Comparison of ENCODE assay signal across 18 cellular contexts in genomic region chr10:2280713-2281112, GRCh38.
DNase-seq lines count a peak whose midpoint lies in the region; ATAC-seq and TF ChIP-seq lines count a peak whose summit lies in the region.
"Had no signal": no experiment of that assay in that cellular context is flagged by ENCODE, and none has a peak within 500 bp of the region (broad histone marks: within the 10 kb centered on the region; RNA-seq: fewer than 3 reads in every experiment).

No MANE protein-coding gene starts in this region.

- WGBS in neuronal stem cell (ENCODE audit: extremely low coverage in 2 of 2, insufficient read length in 2 of 2, insufficient replicate concordance in 1 of 2), 2 donors: no CpG with 5 or more reads among the region's 2 CpGs

- CTCF ChIA-PET in A673 (lab: Charles Lee): no interaction called here
- CTCF ChIA-PET in WTC11 (lab: Charles Lee): interaction anchor here (1.5 kb wide), 1 partner anchor 10 kb away, joined by 4 read pairs; no protein-coding TSS in a partner anchor

- H3K27ac Mint-ChIP-seq in GM23338 (no peak overlapping the region), WTC11 (no peak overlapping the region)
- H3K27ac Mint-ChIP-seq: CD4-positive, alpha-beta memory T cell had no signal

- H3K79me2 ChIP-seq in GM23338 (replicated peaks; ENCODE audit: insufficient read depth): no peaks in the 10 kb centered on the region

- no peaks in the 10 kb centered on the region for H4K20me1 ChIP-seq in GM23338 (replicated peaks; ENCODE audit: insufficient read depth)

- peaks cover 21% of the 10 kb centered on the region for H3K4me1 Mint-ChIP-seq in GM23338
- H3K4me1 Mint-ChIP-seq in WTC11: peaks cover 42% of the 10 kb centered on the region
- H3K4me1 Mint-ChIP-seq: CD4-positive, alpha-beta memory T cell had no signal

- no peak overlapping the region for H2BK120ac ChIP-seq in neuronal stem cell (ENCODE audit: low read depth, low read length)

- no peak overlapping the region for H3K14ac ChIP-seq in neuronal stem cell (ENCODE audit: low read length)

- no peak overlapping the region for H2AK5ac ChIP-seq in neuronal stem cell (ENCODE audit: low read depth, low read length)

- no TSS peak for BruUV-seq in A673 (replicated peaks; lab: Mats Ljungman, UMichigan)

- H3K4me1 ChIP-seq in A673 (ENCODE audit: insufficient read depth, low read length, poor library complexity, severe bottlenecking): peaks cover 16% of the 10 kb centered on the region
- H3K4me1 ChIP-seq in GM23338 (ENCODE audit: insufficient read depth): peaks cover 13% of the 10 kb centered on the region
- H3K4me1 ChIP-seq in neuronal stem cell (ENCODE audit: control insufficient read depth in 2 of 2, insufficient read depth in 1 of 2, low read depth in 1 of 2, low read length in 2 of 2): peaks cover 0 to 20% of the 10 kb centered on the region in 2 donors
- H3K4me1 ChIP-seq: A549 had no signal

- H3K27me3 ChIP-seq in A673 (replicated peaks; ENCODE audit: insufficient read depth, low read depth, low read length, poor library complexity) (peaks cover 66% of the 10 kb centered on the region), GM23338 (ENCODE audit: insufficient read depth) (no peaks in the 10 kb centered on the region), neuronal stem cell (ENCODE audit: control insufficient read depth in 3 of 3, insufficient read depth in 3 of 3, low read depth in 1 of 3, low read length in 3 of 3) (no peaks in the 10 kb centered on the region)

- ATAC-seq in GM23338 (no peak), WTC11 (peak; percentile 35; the same call in 1 of the 2 replicates)
- ATAC-seq: A549, GM12878 had no signal

- no peaks in the 10 kb centered on the region for H3K36me3 ChIP-seq in A673 (ENCODE audit: insufficient read depth, low read length, poor library complexity, severe bottlenecking)
- H3K36me3 ChIP-seq in GM23338 (ENCODE audit: insufficient read depth): no peaks in the 10 kb centered on the region
- H3K36me3 ChIP-seq in neuronal stem cell (replicated peaks in 1 of 2; ENCODE audit: control insufficient read depth in 2 of 2, insufficient read depth in 2 of 2, low read length in 2 of 2): no peaks in the 10 kb centered on the region

- no peaks in the 10 kb centered on the region for H3K36me3 Mint-ChIP-seq in GM23338 (ENCODE audit: low read depth)
- no peaks in the 10 kb centered on the region for H3K36me3 Mint-ChIP-seq in WTC11
- H3K36me3 Mint-ChIP-seq: CD4-positive, alpha-beta memory T cell had no signal

- H3K4me3 ChIP-seq in A673 (ENCODE audit: low read depth, low read length, poor library complexity, severe bottlenecking) (no peak overlapping the region), GM23338 (no peak overlapping the region), neuronal stem cell (ENCODE audit: low read length in 2 of 2) (no peak overlapping the region)
- H3K4me3 ChIP-seq: A549, GM12878 had no signal

- H4K91ac ChIP-seq in neuronal stem cell (ENCODE audit: low read depth, low read length, poor library complexity): no peak overlapping the region

- no peak overlapping the region for H3K4me2 ChIP-seq in GM23338
- H3K4me2 ChIP-seq in neuronal stem cell (ENCODE audit: insufficient read depth, low read length, poor library complexity, severe bottlenecking): no peak overlapping the region
- H3K4me2 ChIP-seq: A549 had no signal

- no peak overlapping the region for H2BK15ac ChIP-seq in neuronal stem cell (ENCODE audit: low read length)

- no peak overlapping the region for H3K23ac ChIP-seq in neuronal stem cell (ENCODE audit: low read depth, low read length, poor library complexity)

- H3K9me2 ChIP-seq in GM23338 (ENCODE audit: insufficient read depth): peaks cover 4% of the 10 kb centered on the region; the same call in 1 of the 2 replicates

- no peak for TF ChIP-seq CTCF in A673 (conservative IDR thresholded peaks at IDR 0.05; ENCODE audit: low read depth, low read length)
- TF ChIP-seq CTCF in GM23338 (conservative IDR thresholded peaks at IDR 0.05; ENCODE audit: low read depth in 2 of 2): no peak
- no peak for TF ChIP-seq CTCF in WTC11 (IDR thresholded peaks at IDR 0.05)

- intact Hi-C loops in A673 (cut with micrococcal nuclease; ENCODE audit: unreplicated experiment): no loop called here

- no peaks in the 10 kb centered on the region; the same call in 2 of the 3 replicates for H3K9me3 Mint-ChIP-seq in GM23338
- H3K9me3 Mint-ChIP-seq in WTC11: peaks cover 4% of the 10 kb centered on the region; the same call in 1 of the 2 replicates

- H3K27me3 Mint-ChIP-seq in GM23338 (ENCODE audit: insufficient read depth, low read depth, poor library complexity): no peaks in the 10 kb centered on the region
- H3K27me3 Mint-ChIP-seq in WTC11 (ENCODE audit: low read depth): no peaks in the 10 kb centered on the region; the same call in 1 of the 2 replicates

- H2BK12ac ChIP-seq in neuronal stem cell (ENCODE audit: low read length): no peak overlapping the region

- no peaks in the 10 kb centered on the region for H3F3A ChIP-seq in GM23338 (replicated peaks; ENCODE audit: low read depth)

- peak; percentile 69 for DNase-seq in A673 (ENCODE audit: low spot score)
- peak; percentile 2 for DNase-seq in GM23338 (ENCODE audit: low spot score)
- DNase-seq in WTC11 (ENCODE audit: low spot score): no peak
- DNase-seq in neuronal stem cell (ENCODE audit: low spot score): peak; percentile 18
- no peak for DNase-seq in activated CD4-positive, alpha-beta T cell treated with anti-CD3 and anti-CD28 coated beads, Interleukin-2, amount 50 U/mL, for 1 hour
- DNase-seq in stimulated activated CD4-positive, alpha-beta T cell treated with anti-CD3 and anti-CD28 coated beads, Interleukin-4, amount 100 ng/mL, for 4 hours: no peak
- no peak for DNase-seq in stimulated activated CD4-positive, alpha-beta T cell treated with anti-CD3 and anti-CD28 coated beads, Interleukin-12 subunit alpha, Interleukin-12 subunit beta, amount 100 ng/mL, for 4 hours
- DNase-seq: 8988T; C1 segment of cervical spinal cord; Calu3; CD4-positive, alpha-beta memory T cell; COR-L47; DMS153; DND-41; GOT3; HCEC 1CT had no signal

- H3K18ac ChIP-seq in neuronal stem cell (ENCODE audit: low read length): no peak overlapping the region

- H3K9me3 ChIP-seq in A673 (ENCODE audit: low read depth, low read length, poor library complexity, severe bottlenecking) (no peaks in the 10 kb centered on the region), neuronal stem cell (replicated peaks in 1 of 2; ENCODE audit: control insufficient read depth in 2 of 2, insufficient read depth in 1 of 2, low read depth in 1 of 2, low read length in 2 of 2) (no peaks in the 10 kb centered on the region)
- H3K9me3 ChIP-seq: A549 had no signal

- H2BK5ac ChIP-seq in neuronal stem cell (ENCODE audit: low read length): no peak overlapping the region

- H3K4ac ChIP-seq in neuronal stem cell (ENCODE audit: low read length): no peak overlapping the region

- H2AFZ ChIP-seq in GM23338 (no peak overlapping the region), neuronal stem cell (ENCODE audit: low read length) (no peak overlapping the region)

- no peak overlapping the region for H3K4me3 Mint-ChIP-seq in GM23338
- H3K4me3 Mint-ChIP-seq in WTC11: no peak overlapping the region
- H3K4me3 Mint-ChIP-seq: CD4-positive, alpha-beta memory T cell had no signal

- no peak overlapping the region for H4K8ac ChIP-seq in neuronal stem cell (ENCODE audit: low read depth, low read length)

- no peaks in the 10 kb centered on the region for H3K79me1 ChIP-seq in neuronal stem cell (ENCODE audit: low read depth, low read length)

- POLR2A ChIA-PET in A673 (lab: Charles Lee; ENCODE audit: low non-redundant PET) (no interaction called here), WTC11 (lab: Charles Lee) (no interaction called here)

- H3K27ac ChIP-seq in A673 (ENCODE audit: low read depth, low read length, poor library complexity, severe bottlenecking) (no peak overlapping the region), GM23338 (ENCODE audit: low read depth) (no peak overlapping the region), neuronal stem cell (replicated peaks; ENCODE audit: low read length) (no peak overlapping the region)
- H3K27ac ChIP-seq: A549 had no signal

- H3K9ac ChIP-seq in neuronal stem cell (ENCODE audit: low read depth, low read length, poor library complexity): no peak overlapping the region

TF ChIP-seq in GM23338, 12 proteins besides CTCF, POLR2A, EP300 and RAD21 (continues in another document):
- TF ChIP-seq EZH2 (IDR thresholded peaks at IDR 0.05; ENCODE audit: low read depth, unreplicated experiment) (no peak), POLR2AphosphoS5 (IDR thresholded peaks at IDR 0.05; ENCODE audit: low read depth) (no peak), CREB1 (CRISPR knock-in tag; IDR thresholded peaks at IDR 0.05; ENCODE audit: low read depth) (no peak), JUNB (IDR thresholded peaks at IDR 0.05; ENCODE audit: unreplicated experiment) (no peak), ETS1 (IDR thresholded peaks at IDR 0.05) (no peak), ZNF114 (CRISPR knock-in tag; IDR thresholded peaks at IDR 0.05) (no peak)

TF ChIP-seq in WTC11, 78 proteins besides CTCF, POLR2A, EP300 and RAD21 (continues in another document):
- no peak for TF ChIP-seq E2F1 (CRISPR knock-in tag; IDR thresholded peaks at IDR 0.05)
- TF ChIP-seq ATF3 (CRISPR knock-in tag; conservative IDR thresholded peaks at IDR 0.05): no peak

Comparison
In these comparisons a context has a peak if more than half of its experiments do, and no peak if none do; other contexts are left out.
1. DNase-seq: peak in A673 (single experiment), GM23338 (single experiment) and neuronal stem cell (single experiment); none in WTC11 (single experiment), activated CD4-positive, alpha-beta T cell treated with anti-CD3 and anti-CD28 coated beads, Interleukin-2, amount 50 U/mL, for 1 hour (single experiment), stimulated activated CD4-positive, alpha-beta T cell treated with anti-CD3 and anti-CD28 coated beads, Interleukin-4, amount 100 ng/mL, for 4 hours (0 of 2) and stimulated activated CD4-positive, alpha-beta T cell treated with anti-CD3 and anti-CD28 coated beads, Interleukin-12 subunit alpha, Interleukin-12 subunit beta, amount 100 ng/mL, for 4 hours (single experiment).